Comparison of ENCODE assay signal across 16 cellular contexts in the genomic region with DNA sequence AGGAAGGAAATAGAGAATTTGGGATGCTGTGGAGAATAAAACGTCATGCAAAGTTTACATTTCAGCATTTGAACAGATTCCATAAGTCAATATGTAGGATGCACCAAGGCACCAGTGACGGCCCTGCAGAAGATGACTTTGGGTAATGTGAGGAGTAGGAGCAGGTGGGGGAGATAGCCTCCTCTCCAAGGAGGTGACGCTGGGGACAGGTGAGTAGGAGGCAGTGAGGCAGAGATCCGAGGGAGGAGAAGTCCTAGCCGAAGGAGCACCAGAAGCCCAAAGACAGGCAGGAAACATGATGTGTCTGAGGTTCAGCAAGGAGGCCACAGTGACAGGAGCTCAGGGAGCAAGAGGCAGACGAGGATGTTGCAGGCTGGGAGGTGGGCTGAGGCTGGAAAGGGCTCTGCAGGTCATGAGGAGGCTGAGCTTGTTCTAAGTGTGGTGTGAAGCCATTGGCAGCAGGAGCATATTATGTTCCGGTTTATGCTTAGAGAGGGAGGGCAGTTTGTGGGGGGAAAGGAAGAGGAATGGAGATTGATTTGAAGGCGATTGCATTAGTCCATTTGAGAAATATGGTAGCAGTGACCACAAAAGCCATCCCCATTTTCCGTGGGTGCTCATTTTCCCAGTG. TPM values are rescaled to one million over a fixed set of nuclear protein-coding genes. Genes with fewer than 3 reads are reported as not detected.
DNase-seq lines count a peak whose midpoint lies in the region; ATAC-seq and TF ChIP-seq lines count a peak whose summit lies in the region.
"Had no signal": no experiment of that assay in that cellular context is flagged by ENCODE, and none has a peak within 500 bp of the region (broad histone marks: within the 10 kb centered on the region; RNA-seq: fewer than 3 reads in every experiment).

No MANE protein-coding gene starts in this region.

- H3K9me3 ChIP-seq in BLaER1 treated with 17β-estradiol and CSF1 and Interleukin-3, amounts not matched to agents 10 nM and 100 nM (replicated peaks in 1 of 11), result peaks cover 0 to 9% (median 0%) of the 10 kb centered on the region in 11 experiments; a peak in 4 of 22 replicates
- H3K9me3 ChIP-seq in KOPT-K1 (ENCODE audit: insufficient read depth, low read length, poor library complexity, severe bottlenecking), result no peaks in the 10 kb centered on the region
- H3K9me3 ChIP-seq: breast epithelium, heart right ventricle had no signal

- no peaks in the 10 kb centered on the region for H3K27me3 ChIP-seq in BLaER1 treated with 17β-estradiol and CSF1 and Interleukin-3, amounts not matched to agents 10 nM and 100 nM
- H3K27me3 ChIP-seq: breast epithelium, heart right ventricle had no signal

- peaks cover 0 to 24% (median 7%) of the 10 kb centered on the region in 11 experiments; a peak in 6 of 22 replicates for H3K36me3 ChIP-seq in BLaER1 treated with 17β-estradiol and CSF1 and Interleukin-3, amounts not matched to agents 10 nM and 100 nM
- H3K36me3 ChIP-seq in KOPT-K1 (ENCODE audit: insufficient read depth, low read length), result peaks cover 50% of the 10 kb centered on the region
- H3K36me3 ChIP-seq: breast epithelium had no signal

- peaks cover 66% of the 10 kb centered on the region for H3K36me3 Mint-ChIP-seq in activated naive CD8-positive, alpha-beta T cell treated with anti-CD3 and anti-CD28 coated beads for 36 hours
- no peaks in the 10 kb centered on the region for H3K36me3 Mint-ChIP-seq in natural killer cell

- no peaks in the 10 kb centered on the region for H4K20me1 ChIP-seq in BLaER1 treated with 17β-estradiol and CSF1 and Interleukin-3, amounts not matched to agents 10 nM and 100 nM

- TF ChIP-seq CTCF in natural killer cell (IDR thresholded peaks at IDR 0.05), result no peak

- intact Hi-C loops in natural killer cell (cut with micrococcal nuclease), result loop anchor here (1.0 to 5.0 kb wide), 2 partner anchors 14 to 364 kb away; no protein-coding TSS in a partner anchor

- peak overlapping the region; percentile 36 to 83 (median 79); a peak in 21 of 22 replicates for H3K9ac ChIP-seq in BLaER1 treated with 17β-estradiol and CSF1 and Interleukin-3, amounts not matched to agents 10 nM and 100 nM

- H3K27ac Mint-ChIP-seq in activated naive CD8-positive, alpha-beta T cell treated with anti-CD3 and anti-CD28 coated beads for 36 hours, result peak overlapping the region; percentile 97
- peak overlapping the region; percentile 90 to 99 for H3K27ac Mint-ChIP-seq in natural killer cell

- H3K4me1 Mint-ChIP-seq in activated naive CD8-positive, alpha-beta T cell treated with anti-CD3 and anti-CD28 coated beads for 36 hours, result peaks cover 72% of the 10 kb centered on the region
- H3K4me1 Mint-ChIP-seq in natural killer cell, result peaks cover 70 to 81% of the 10 kb centered on the region in 2 donors

- H3K4me1 ChIP-seq in BLaER1 treated with 17β-estradiol and CSF1 and Interleukin-3, amounts not matched to agents 10 nM and 100 nM, result peaks cover 32 to 97% (median 80%) of the 10 kb centered on the region in 10 experiments
- H3K4me1 ChIP-seq: breast epithelium had no signal

- ATAC-seq in natural killer cell (peak in 1 of 3 donors; percentile 5), HG02885 (IDR thresholded peaks at IDR 0.05; ENCODE audit: poor library complexity, unreplicated experiment) (no peak)

- H3K4me3 ChIP-seq in BLaER1 treated with 17β-estradiol and CSF1 and Interleukin-3, amounts not matched to agents 10 nM and 100 nM, result peak overlapping the region in 8 of 10 experiments; percentile 8 to 54 (median 34); a peak in 12 of 20 replicates

- peak overlapping the region; percentile 88 for H3K4me3 Mint-ChIP-seq in activated naive CD8-positive, alpha-beta T cell treated with anti-CD3 and anti-CD28 coated beads for 36 hours
- peak overlapping the region; percentile 98 for H3K4me3 Mint-ChIP-seq in natural killer cell

- no peak for DNase-seq in activated naive CD8-positive, alpha-beta T cell treated with anti-CD3 and anti-CD28 coated beads for 36 hours
- DNase-seq in natural killer cell (no peak), superior temporal gyrus (ENCODE audit: extremely low spot score) (no peak), middle frontal gyrus (ENCODE audit: extremely low spot score, low spot score) (no peak), H4 (ENCODE audit: low spot score) (no peak)
- DNase-seq: heart right ventricle, left ventricle myocardium superior, NCI-H524, nucleus accumbens, Right ventricle myocardium superior had no signal

- H3K27ac ChIP-seq in BLaER1 treated with 17β-estradiol and CSF1 and Interleukin-3, amounts not matched to agents 10 nM and 100 nM, result peak overlapping the region; percentile 85 to 98 (median 95)
- peak overlapping the region; percentile 40 for H3K27ac ChIP-seq in KOPT-K1 (ENCODE audit: low read depth, low read length, poor library complexity, severe bottlenecking)
- H3K27ac ChIP-seq: breast epithelium, epithelial cell of prostate had no signal

- peak overlapping the region; percentile 65 to 95 (median 87) for H3K4me2 ChIP-seq in BLaER1 treated with 17β-estradiol and CSF1 and Interleukin-3, amounts not matched to agents 10 nM and 100 nM

- H3K27me3 Mint-ChIP-seq in activated naive CD8-positive, alpha-beta T cell treated with anti-CD3 and anti-CD28 coated beads for 36 hours, result no peaks in the 10 kb centered on the region
- no peaks in the 10 kb centered on the region for H3K27me3 Mint-ChIP-seq in natural killer cell (ENCODE audit: low read depth in 2 of 2)

- no peaks in the 10 kb centered on the region for H3K9me3 Mint-ChIP-seq in activated naive CD8-positive, alpha-beta T cell treated with anti-CD3 and anti-CD28 coated beads for 36 hours
- H3K9me3 Mint-ChIP-seq in natural killer cell, result no peaks in the 10 kb centered on the region

RNA-seq across cellular contexts. Expression of a gene that starts 55.7 kb away (rescaled TPM):
- total RNA-seq in activated naive CD8-positive, alpha-beta T cell treated with anti-CD3 and anti-CD28 coated beads for 36 hours, result not detected
- total RNA-seq in natural killer cell, result under 1 TPM in 1 of 3 donors, not detected in 2; 0.25 TPM
- total RNA-seq in H4 (2014; rRNA removed; shearing (Covaris generic)), result not detected in 2 replicates
- total RNA-seq: G401 had no signal
